31 cellular contexts compared by ENCODE assay signal in the genomic region with DNA sequence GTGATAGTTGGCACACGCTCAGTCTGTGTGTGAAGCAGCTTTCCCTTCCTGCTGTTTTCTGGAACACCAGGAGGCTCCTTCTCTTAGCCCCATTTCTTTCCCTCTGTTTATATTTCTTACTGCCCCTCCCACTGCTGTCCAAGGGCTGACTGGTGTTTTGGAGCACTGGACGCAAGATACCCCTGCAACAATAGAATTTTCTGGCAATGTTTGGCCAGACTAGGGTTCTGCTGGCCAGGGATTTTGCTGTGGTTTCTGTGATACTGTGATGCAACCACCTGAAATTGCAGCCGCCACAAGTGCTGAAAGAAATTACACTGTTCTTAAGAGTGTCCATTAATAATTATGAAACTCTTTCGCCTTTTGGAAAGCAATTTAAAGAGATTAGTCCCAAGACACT.
DNase-seq lines count a peak whose midpoint lies in the region; TF ChIP-seq lines count a peak whose summit lies in the region.
"Had no signal": no experiment of that assay in that cellular context is flagged by ENCODE, and none has a peak within 500 bp of the region (broad histone marks: within the 10 kb centered on the region; RNA-seq: fewer than 3 reads in every experiment).

No MANE protein-coding gene starts in this region.

- H3K4me1 ChIP-seq in adipocyte (ENCODE audit: control insufficient read depth, insufficient read depth, low read length) (peaks cover 8% of the 10 kb centered on the region), left ventricle myocardium inferior (no peaks in the 10 kb centered on the region), neuronal stem cell (ENCODE audit: control insufficient read depth in 2 of 2, insufficient read depth in 1 of 2, low read depth in 1 of 2, low read length in 2 of 2) (no peaks in the 10 kb centered on the region)
- H3K4me1 ChIP-seq: neural progenitor cell, parathyroid adenoma, upper lobe of right lung had no signal

- TF ChIP-seq CTCF in left ventricle myocardium inferior (IDR thresholded peaks at IDR 0.05; ENCODE audit: borderline replicate concordance) (no peak), GM13977 (IDR thresholded peaks at IDR 0.05; ENCODE audit: extremely low read depth, insufficient read depth, missing control alignments) (no peak)

- H3K14ac ChIP-seq in neuronal stem cell (ENCODE audit: low read length) = no peak overlapping the region

- H3K9me3 ChIP-seq in adipocyte (ENCODE audit: control insufficient read depth, low read length) = peaks cover 17% of the 10 kb centered on the region
- no peaks in the 10 kb centered on the region for H3K9me3 ChIP-seq in left ventricle myocardium inferior (replicated peaks)
- H3K9me3 ChIP-seq in neuronal stem cell (replicated peaks in 1 of 2; ENCODE audit: control insufficient read depth in 2 of 2, insufficient read depth in 1 of 2, low read depth in 1 of 2, low read length in 2 of 2) = peaks cover 2% of the 10 kb centered on the region in 2 donors
- H3K9me3 ChIP-seq: breast epithelium, SK-N-SH, upper lobe of right lung had no signal

- H3K4me2 ChIP-seq in neuronal stem cell (ENCODE audit: insufficient read depth, low read length, poor library complexity, severe bottlenecking) = no peak overlapping the region
- H3K4me2 ChIP-seq: KMS-11, neural progenitor cell, PC-9, SK-N-SH had no signal

- H3K36me3 ChIP-seq in adipocyte (ENCODE audit: control insufficient read depth, insufficient read depth, low read length, severe bottlenecking) (no peaks in the 10 kb centered on the region), left ventricle myocardium inferior (no peaks in the 10 kb centered on the region), neuronal stem cell (replicated peaks in 1 of 2; ENCODE audit: control insufficient read depth in 2 of 2, insufficient read depth in 2 of 2, low read length in 2 of 2) (no peaks in the 10 kb centered on the region)
- H3K36me3 ChIP-seq: breast epithelium, neural progenitor cell, upper lobe of right lung had no signal

- WGBS in neuronal stem cell (ENCODE audit: extremely low coverage in 2 of 2, insufficient read length in 2 of 2, insufficient replicate concordance in 1 of 2), 2 donors = no CpG with 5 or more reads among the region's 4 CpGs

- in situ Hi-C loops in GM13977 (cut with MboI; ENCODE audit: low pct_unique_long_range_greater_than_20kb, low sequenced_read_pairs, unreplicated experiment) = no loop called here

- H3K23ac ChIP-seq in neuronal stem cell (ENCODE audit: low read depth, low read length, poor library complexity) = no peak overlapping the region

- no peak overlapping the region for H4K91ac ChIP-seq in neuronal stem cell (ENCODE audit: low read depth, low read length, poor library complexity)

- no peak for TF ChIP-seq POLR2A in erythroblast (IDR thresholded peaks at IDR 0.05; ENCODE audit: low read length)

- H3K9ac ChIP-seq in adipocyte (ENCODE audit: low read length) = no peak overlapping the region
- no peak overlapping the region for H3K9ac ChIP-seq in neuronal stem cell (ENCODE audit: low read depth, low read length, poor library complexity)
- H3K9ac ChIP-seq: KMS-11, neural progenitor cell, parathyroid adenoma, SK-N-SH had no signal

- H3K79me1 ChIP-seq in neuronal stem cell (ENCODE audit: low read depth, low read length) = no peaks in the 10 kb centered on the region

- H3K4me3 ChIP-seq in adipocyte (ENCODE audit: low read length) (no peak overlapping the region), left ventricle myocardium inferior (no peak overlapping the region), neuronal stem cell (ENCODE audit: low read length in 2 of 2) (no peak overlapping the region)
- H3K4me3 ChIP-seq: breast epithelium, neural progenitor cell, PC-9, upper lobe of right lung had no signal

- intact Hi-C loops in left ventricle myocardium inferior (cut with micrococcal nuclease) = no loop called here

- DNase-seq in NOMO-1 (lab: John Stamatoyannopoulos, UW; ENCODE audit: unreplicated experiment in 2 of 2) = peak; percentile 46 to 48
- no peak for DNase-seq in NOMO-1 treated with dmso at 0.1 percent for 144 hours (lab: John Stamatoyannopoulos, UW; ENCODE audit: unreplicated experiment)
- DNase-seq in adipocyte (ENCODE audit: low read depth) = peak; percentile 55
- peak; percentile 68 to 84 for DNase-seq in erythroblast (lab: John Stamatoyannopoulos, UW)
- DNase-seq in left ventricle myocardium inferior = no peak
- DNase-seq in GM13977 (ENCODE audit: low spot score) = no peak
- no peak for DNase-seq in neuronal stem cell (ENCODE audit: low spot score)
- no peak for DNase-seq in mesenteric fat pad (ENCODE audit: low spot score)
- DNase-seq: activated CD4-positive, alpha-beta memory T cell treated with anti-CD3 and anti-CD28 coated beads for 36 hours; activated naive CD4-positive, alpha-beta T cell treated with Interleukin-2 at 50 U/mL for 16 hours; activated T-cell treated with anti-CD3 and anti-CD28 coated beads, Interleukin-2, amount 50 U/mL, for 72 hours; CD4-positive, alpha-beta T cell; effector CD4-positive, alpha-beta T cell; glutamatergic neuron; H7; left colon; MV-4-11; NCI-H146; NCI-H82; PC-9; retina; SK-N-SH; stimulated activated CD4-positive, alpha-beta T cell treated with anti-CD3 and anti-CD28 coated beads, Interleukin-1b, Interleukin-23, amount 100 ng/mL, for 48 hours; stimulated activated naive CD4-positive, alpha-beta T cell treated with Interleukin-2 at 50 U/mL for 16 hours; upper lobe of right lung had no signal

- H3K27me3 ChIP-seq in adipocyte (replicated peaks; ENCODE audit: control insufficient read depth, insufficient read depth, low read length) (peaks cover 55% of the 10 kb centered on the region), left ventricle myocardium inferior (ENCODE audit: low read depth) (peaks cover 30% of the 10 kb centered on the region), neuronal stem cell (ENCODE audit: control insufficient read depth in 3 of 3, insufficient read depth in 3 of 3, low read depth in 1 of 3, low read length in 3 of 3) (no peaks in the 10 kb centered on the region)
- H3K27me3 ChIP-seq: breast epithelium, neural progenitor cell had no signal

- no peak overlapping the region for H2BK12ac ChIP-seq in neuronal stem cell (ENCODE audit: low read length)

- H2BK120ac ChIP-seq in neuronal stem cell (ENCODE audit: low read depth, low read length) = no peak overlapping the region

- no peak overlapping the region for H2BK5ac ChIP-seq in neuronal stem cell (ENCODE audit: low read length)

- no peak overlapping the region for H2AFZ ChIP-seq in neuronal stem cell (ENCODE audit: low read length)
- H2AFZ ChIP-seq: neural progenitor cell, parathyroid adenoma, PC-9 had no signal

- no peak overlapping the region for H2BK15ac ChIP-seq in neuronal stem cell (ENCODE audit: low read length)

- H4K8ac ChIP-seq in neuronal stem cell (ENCODE audit: low read depth, low read length) = no peak overlapping the region

- H2AK5ac ChIP-seq in neuronal stem cell (ENCODE audit: low read depth, low read length) = no peak overlapping the region

- H3K27ac ChIP-seq in left ventricle myocardium inferior (replicated peaks) = no peak overlapping the region
- H3K27ac ChIP-seq in neuronal stem cell (replicated peaks; ENCODE audit: low read length) = no peak overlapping the region
- H3K27ac ChIP-seq: breast epithelium, epithelial cell of prostate, HL-60, KMS-11, neural progenitor cell, parathyroid adenoma, PC-9, upper lobe of right lung had no signal

- no peak overlapping the region for H3K4ac ChIP-seq in neuronal stem cell (ENCODE audit: low read length)

- no peak overlapping the region for H3K18ac ChIP-seq in neuronal stem cell (ENCODE audit: low read length)

Comparison
In these comparisons a context has a peak if more than half of its experiments do, and no peak if none do; other contexts are left out.
1. DNase-seq: peak in NOMO-1 (2 of 2), adipocyte (single experiment) and erythroblast (2 of 2); none in NOMO-1 treated with dmso at 0.1 percent for 144 hours (single experiment), left ventricle myocardium inferior (single experiment), GM13977 (single experiment), neuronal stem cell (single experiment) and mesenteric fat pad (single experiment).